In the genomic region with DNA sequence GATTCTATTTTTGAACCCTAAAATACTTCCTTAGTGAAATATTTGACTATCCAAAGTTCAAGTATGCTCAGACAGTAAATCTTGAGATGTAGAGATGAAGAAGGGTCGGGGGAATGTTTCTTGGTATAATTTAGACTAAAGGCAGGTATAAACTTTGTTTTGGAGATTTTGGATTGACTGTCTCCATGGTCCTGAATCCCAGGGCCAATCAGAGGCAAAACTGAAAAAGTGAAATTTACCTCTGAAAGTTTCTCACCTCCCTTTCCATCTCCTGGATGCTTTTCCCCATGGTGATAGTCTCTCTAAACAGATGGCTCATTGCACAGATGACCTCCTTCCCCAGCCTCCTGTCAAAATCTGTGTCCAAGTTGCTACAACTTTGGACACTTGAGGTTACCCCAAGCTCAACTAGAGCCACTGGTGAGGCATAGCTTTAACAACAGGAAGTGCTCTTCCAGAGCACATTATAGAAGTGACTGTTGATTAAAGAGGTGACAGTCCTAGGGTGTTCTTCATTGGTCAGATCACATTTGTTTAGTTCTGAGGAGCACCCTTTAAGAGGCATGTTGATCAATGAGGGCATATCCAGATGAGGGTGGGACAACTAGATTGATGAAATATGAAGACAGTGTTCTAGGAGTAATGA, we compare ENCODE assay signal across 21 cellular contexts.
"Had no signal": no experiment of that assay in that cellular context is flagged by ENCODE, and none has a peak within 500 bp of the region (broad histone marks: within the 10 kb centered on the region; RNA-seq: fewer than 3 reads in every experiment).

No MANE protein-coding gene starts in this region.

- DNase-seq: activated CD4-positive, alpha-beta T cell treated with anti-CD3 and anti-CD28 coated beads, Interleukin-2, amount 50 U/mL, for 48 hours; activated CD4-positive, CD25-positive, alpha-beta regulatory T cell treated with anti-CD3 and anti-CD28 coated beads, Interleukin-2, amount 50 U/mL, for 72 hours; activated CD8-positive, alpha-beta memory T cell treated with anti-CD3 and anti-CD28 coated beads, Interleukin-2, amount 50 U/mL, for 4 hours; heart left ventricle; left cardiac atrium; ovary; psoas muscle; spleen; stimulated activated CD4-positive, alpha-beta T cell treated with anti-CD3 and anti-CD28 coated beads, Interleukin-4, amount 100 ng/mL, for 1 hour; stimulated activated naive CD4-positive, alpha-beta T cell treated with Interleukin-2 at 50 U/mL for 16 hours; substantia nigra; T-cell; tibial artery; WERI-Rb-1 had no signal

- H3K36me3 Mint-ChIP-seq: memory B cell, T-cell had no signal

- H3K27me3 ChIP-seq: cardiac muscle cell, ovary, right atrium auricular region, spleen, tibial artery had no signal

- H3K4me3 Mint-ChIP-seq: memory B cell; natural killer cell treated with Interleukin-12 subunit alpha and Interleukin-12 subunit beta and Interleukin-15 and Interleukin-18, amount 100 ng/mL, for 72 hours; T-cell had no signal

- H3K9me3 ChIP-seq: heart left ventricle, ovary, psoas muscle, right atrium auricular region, spleen, tibial artery had no signal

- H3K36me3 ChIP-seq: cardiac muscle cell, heart left ventricle, ovary, right atrium auricular region, spleen, tibial artery, WERI-Rb-1 had no signal

- H3K4me1 ChIP-seq: psoas muscle, right atrium auricular region, tibial artery had no signal

- H3K9me3 Mint-ChIP-seq: memory B cell had no signal

- FAIRE-seq: islet of Langerhans, TTC549 had no signal

- ATAC-seq: heart left ventricle; left cardiac atrium; natural killer cell treated with Interleukin-12 subunit alpha and Interleukin-12 subunit beta and Interleukin-15 and Interleukin-18, amount 100 ng/mL, for 72 hours; psoas muscle; T-cell had no signal

- H3K27ac Mint-ChIP-seq: memory B cell, T-cell had no signal

- H3K4me3 ChIP-seq: cardiac muscle cell, heart left ventricle, ovary, psoas muscle, right atrium auricular region, spleen, tibial artery had no signal

- H3K27me3 Mint-ChIP-seq: T-cell had no signal

- H3K27ac ChIP-seq: cardiac muscle cell, epithelial cell of prostate, heart left ventricle, ovary, psoas muscle, right atrium auricular region, spleen, tibial artery, WERI-Rb-1 had no signal
